ENCODE assay signal across 9 cellular contexts in the genomic region with DNA sequence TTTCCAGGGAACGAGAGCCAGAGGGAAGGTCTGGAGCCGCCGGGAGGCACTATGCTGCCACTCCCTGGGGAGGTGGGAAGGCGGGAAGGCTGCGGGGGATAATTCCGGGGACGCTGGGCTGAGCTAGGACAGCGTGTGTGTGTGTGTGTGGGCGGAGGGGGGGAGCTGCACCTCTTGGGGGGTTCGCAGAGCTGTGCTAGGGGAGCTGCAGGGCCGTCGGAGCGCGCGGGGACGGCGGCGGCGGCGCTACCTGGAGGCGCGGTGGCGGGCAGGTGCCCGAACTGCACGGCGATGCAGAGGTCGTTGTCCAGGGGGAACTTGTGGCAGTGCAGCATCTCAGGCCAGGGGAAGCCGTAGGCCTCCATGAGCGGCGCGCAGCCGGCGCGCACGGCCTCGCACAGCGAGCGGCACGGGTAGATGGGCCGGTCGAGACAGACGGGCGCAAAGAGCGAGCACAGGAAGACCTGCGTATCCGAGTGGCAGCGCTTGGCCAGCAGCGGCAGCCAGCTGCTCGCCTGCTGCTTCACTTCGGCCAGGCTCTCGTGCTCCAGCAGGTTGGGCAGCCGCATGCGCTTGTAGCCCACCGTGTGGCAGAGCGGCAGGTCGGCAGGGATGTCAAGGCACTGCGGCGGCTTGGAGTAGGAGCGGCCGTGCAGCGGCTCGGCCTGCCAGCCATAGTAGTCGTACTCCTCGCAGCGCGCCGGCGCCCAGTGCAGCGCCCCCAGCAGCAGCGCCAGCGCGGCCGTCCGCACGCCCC. TPM values are rescaled to one million over a fixed set of nuclear protein-coding genes. Genes with fewer than 3 reads are reported as not detected.
DNase-seq lines count a peak whose midpoint lies in the region; ATAC-seq and TF ChIP-seq lines count a peak whose summit lies in the region.
"Had no signal": no experiment of that assay in that cellular context is flagged by ENCODE, and none has a peak within 500 bp of the region (broad histone marks: within the 10 kb centered on the region; RNA-seq: fewer than 3 reads in every experiment).

No MANE protein-coding gene starts in this region.

- peaks cover 13% of the 10 kb centered on the region for H3K4me1 ChIP-seq in CD8-positive, alpha-beta T cell (ENCODE audit: insufficient read depth, low read length)
- H3K4me1 ChIP-seq in HUES6 (ENCODE audit: control insufficient read depth, insufficient read depth, low read length), result peaks cover 19% of the 10 kb centered on the region

- no peaks in the 10 kb centered on the region for H3K27me3 ChIP-seq in CD8-positive, alpha-beta T cell (ENCODE audit: insufficient read depth, low read length)
- H3K27me3 ChIP-seq in HUES6 (ENCODE audit: control insufficient read depth, insufficient read depth, low read length), result peaks cover 64% of the 10 kb centered on the region

- peak in 2 of 7 experiments; percentile 17 to 59 for DNase-seq in CD8-positive, alpha-beta T cell
- DNase-seq in cerebellar cortex (ENCODE audit: low spot score), result peak; percentile 35
- DNase-seq in memory B cell (ENCODE audit: low spot score in 2 of 2), result no peak
- no peak for DNase-seq in putamen (ENCODE audit: low spot score)
- DNase-seq in H4 (ENCODE audit: low spot score), result no peak

- H3K27ac Mint-ChIP-seq in CD8-positive, alpha-beta T cell, result no peak overlapping the region
- H3K27ac Mint-ChIP-seq in memory B cell, result no peak overlapping the region

- intact Hi-C loops in CD8-positive, alpha-beta T cell (cut with DNase I, micrococcal nuclease), result loop anchor here in 1 of 2 experiments (1.0 kb wide), 1 partner anchor 11 kb away; no protein-coding TSS in a partner anchor

- H3K4me3 ChIP-seq in CD8-positive, alpha-beta T cell (ENCODE audit: low read depth, low read length), result peak overlapping the region; percentile 61
- peak overlapping the region; percentile 61 for H3K4me3 ChIP-seq in HUES6 (ENCODE audit: low read depth, low read length)
- H3K4me3 ChIP-seq: thyroid gland had no signal

- H3K27ac ChIP-seq in CD8-positive, alpha-beta T cell (ENCODE audit: low read depth, low read length), result no peak overlapping the region
- no peak overlapping the region for H3K27ac ChIP-seq in HUES6 (ENCODE audit: low read depth, low read length)
- H3K27ac ChIP-seq: thyroid gland had no signal

- H3K9me3 Mint-ChIP-seq in CD8-positive, alpha-beta T cell, result no peaks in the 10 kb centered on the region
- no peaks in the 10 kb centered on the region for H3K9me3 Mint-ChIP-seq in memory B cell

- peak overlapping the region; percentile 84 for H3K4me3 Mint-ChIP-seq in CD8-positive, alpha-beta T cell
- peak overlapping the region; percentile 71 for H3K4me3 Mint-ChIP-seq in memory B cell

- H3K9ac ChIP-seq in HUES6 (ENCODE audit: low read length), result peak overlapping the region; percentile 28

- peaks cover 9% of the 10 kb centered on the region for H3K36me3 Mint-ChIP-seq in CD8-positive, alpha-beta T cell
- peaks cover 1% of the 10 kb centered on the region for H3K36me3 Mint-ChIP-seq in memory B cell

- POLR2A ChIA-PET in CD8-positive, alpha-beta T cell (lab: Charles Lee), result interaction anchor here (0.9 to 3.0 kb wide), 5 partner anchors 10 to 98 kb away, joined by 3 to 13 read pairs (median 5); partner anchors contain the start of gene GOLGA7B

- no peaks in the 10 kb centered on the region for H3K9me3 ChIP-seq in CD8-positive, alpha-beta T cell (ENCODE audit: low read length)
- H3K9me3 ChIP-seq in HUES6 (ENCODE audit: control insufficient read depth, insufficient read depth, low read depth, low read length), result no peaks in the 10 kb centered on the region
- H3K9me3 ChIP-seq: thyroid gland had no signal

- H3K27me3 Mint-ChIP-seq in CD8-positive, alpha-beta T cell (ENCODE audit: low read depth), result peaks cover 19% of the 10 kb centered on the region
- H3K27me3 Mint-ChIP-seq in memory B cell, result peaks cover 25% of the 10 kb centered on the region

- peaks cover 28% of the 10 kb centered on the region for H3K4me1 Mint-ChIP-seq in CD8-positive, alpha-beta T cell (ENCODE audit: low read depth)
- H3K4me1 Mint-ChIP-seq in memory B cell, result peaks cover 10% of the 10 kb centered on the region

- TF ChIP-seq CTCF in CD8-positive, alpha-beta T cell (IDR thresholded peaks at IDR 0.05), result no peak

- CTCF ChIA-PET in CD8-positive, alpha-beta T cell (lab: Charles Lee), result interaction anchor here (1.4 to 3.0 kb wide), 6 partner anchors 9 to 100 kb away, joined by 4 to 12 read pairs (median 8); no protein-coding TSS in a partner anchor

- H3K36me3 ChIP-seq in CD8-positive, alpha-beta T cell (ENCODE audit: insufficient read depth, low read length), result no peaks in the 10 kb centered on the region
- H3K36me3 ChIP-seq in HUES6 (ENCODE audit: control insufficient read depth, insufficient read depth, low read length), result no peaks in the 10 kb centered on the region
- H3K36me3 ChIP-seq: thyroid gland had no signal

- peak; percentile 61 for ATAC-seq in CD8-positive, alpha-beta T cell
- peak; percentile 15 for ATAC-seq in memory B cell (ENCODE audit: low read depth)
- ATAC-seq in GM21381 (IDR thresholded peaks at IDR 0.05; ENCODE audit: unreplicated experiment), result no peak
- no peak for ATAC-seq in GM21529 (IDR thresholded peaks at IDR 0.05; ENCODE audit: unreplicated experiment)

RNA-seq across cellular contexts. Expression of gene SFRP5, which starts 0.6 kb away (rescaled TPM):
- 1 to 10 TPM; 3.6 to 4.3 TPM for total RNA-seq in CD8-positive, alpha-beta T cell
- not detected in 2 replicates for total RNA-seq in H4 (2014; rRNA removed; shearing (Covaris generic))

RNA-seq across cellular contexts. Expression of gene ZFYVE27, which starts 34.3 kb away (rescaled TPM):
- total RNA-seq in CD8-positive, alpha-beta T cell, result 10 to 100 TPM; 63.1 to 72.9 TPM
- total RNA-seq in H4 (2014; rRNA removed; shearing (Covaris generic)), result 10.2 and 13.1 TPM in 2 replicates

RNA-seq across cellular contexts. Expression of gene MARVELD1, which starts 57.7 kb away (rescaled TPM):
- under 1 TPM; 0.30 to 0.39 TPM for total RNA-seq in CD8-positive, alpha-beta T cell
- total RNA-seq in H4 (2014; rRNA removed; shearing (Covaris generic)), result 33.4 and 46.1 TPM in 2 replicates

Comparison
In these comparisons a context has a peak if more than half of its experiments do, and no peak if none do; other contexts are left out.
1. ATAC-seq: peak in CD8-positive, alpha-beta T cell (single experiment) and memory B cell (single experiment); none in GM21381 (single experiment) and GM21529 (single experiment).
2. RNA of gene MARVELD1, which starts 57.7 kb away (total RNA-seq): 33.4 to 46.1 TPM in H4; 0.30 to 0.39 TPM in CD8-positive, alpha-beta T cell; every median in the first group is over 10 times any median in the second.